ENCODE assay signal across 22 cellular contexts in genomic region chr7:14690486-14690885, GRCh38.
"Had no signal": no experiment of that assay in that cellular context is flagged by ENCODE, and none has a peak within 500 bp of the region (broad histone marks: within the 10 kb centered on the region; RNA-seq: fewer than 3 reads in every experiment).

No MANE protein-coding gene starts in this region.

- H3K36me3 ChIP-seq: brain microvascular endothelial cell, cardiac muscle cell had no signal

- H3K27me3 ChIP-seq: brain microvascular endothelial cell, cardiac muscle cell had no signal

- H3K27ac Mint-ChIP-seq: activated CD4-positive, alpha-beta memory T cell treated with anti-CD3 and anti-CD28 coated beads, Interleukin-2, amount 10 ng/mL, durations not matched to agents 7 days and 5 days; activated CD4-positive, alpha-beta T cell treated with anti-CD3 and anti-CD28 coated beads, Interleukin-2, amount 10 ng/mL, durations not matched to agents 7 days and 5 days; activated naive CD4-positive, alpha-beta T cell treated with anti-CD3 and anti-CD28 coated beads, Interleukin-2, amount 10 ng/mL, durations not matched to agents 7 days and 5 days; activated naive CD8-positive, alpha-beta T cell treated with anti-CD3 and anti-CD28 coated beads for 36 hours; activated T-helper 2 cell treated with anti-CD3 and anti-CD28 coated beads, Interferon-gamma antibody, Interleukin-2, Interleukin-4, amounts not matched to agents 10 μg/mL and 5 μg/mL and 100 μg/mL, durations not matched to agents 14 hours and 24 hours and 36 hours; T-helper 1 cell treated with Interleukin-12 subunit alpha and Interleukin-12 subunit beta and Interleukin-4 antibody, amounts not matched to agents 30 μg/mL and 1 μg/mL, for 36 hours had no signal

- H3K27ac ChIP-seq: brain microvascular endothelial cell, cardiac muscle cell, VCaP had no signal

- H3K36me3 Mint-ChIP-seq: activated naive CD4-positive, alpha-beta T cell treated with anti-CD3 and anti-CD28 coated beads, Interleukin-2, amount 10 ng/mL, durations not matched to agents 7 days and 5 days; activated naive CD8-positive, alpha-beta T cell treated with anti-CD3 and anti-CD28 coated beads for 36 hours had no signal

- H3K4me3 Mint-ChIP-seq: activated CD4-positive, alpha-beta memory T cell treated with anti-CD3 and anti-CD28 coated beads, Interleukin-2, amount 10 ng/mL, durations not matched to agents 7 days and 5 days; activated CD4-positive, alpha-beta T cell treated with anti-CD3 and anti-CD28 coated beads, Interleukin-2, amount 10 ng/mL, durations not matched to agents 7 days and 5 days; activated naive CD4-positive, alpha-beta T cell treated with anti-CD3 and anti-CD28 coated beads, Interleukin-2, amount 10 ng/mL, durations not matched to agents 7 days and 5 days; activated naive CD8-positive, alpha-beta T cell treated with anti-CD3 and anti-CD28 coated beads for 36 hours; T-helper 1 cell treated with Interleukin-12 subunit alpha and Interleukin-12 subunit beta and Interleukin-4 antibody, amounts not matched to agents 30 μg/mL and 1 μg/mL, for 36 hours had no signal

- ATAC-seq: K562 had no signal

- H3K27me3 Mint-ChIP-seq: activated CD4-positive, alpha-beta T cell treated with anti-CD3 and anti-CD28 coated beads, Interleukin-2, amount 10 ng/mL, durations not matched to agents 7 days and 5 days; activated naive CD4-positive, alpha-beta T cell treated with anti-CD3 and anti-CD28 coated beads, Interleukin-2, amount 10 ng/mL, durations not matched to agents 7 days and 5 days; activated naive CD8-positive, alpha-beta T cell treated with anti-CD3 and anti-CD28 coated beads for 36 hours had no signal

- H3K9me3 Mint-ChIP-seq: activated CD4-positive, alpha-beta memory T cell treated with anti-CD3 and anti-CD28 coated beads, Interleukin-2, amount 10 ng/mL, durations not matched to agents 7 days and 5 days; activated CD4-positive, alpha-beta T cell treated with anti-CD3 and anti-CD28 coated beads, Interleukin-2, amount 10 ng/mL, durations not matched to agents 7 days and 5 days; activated naive CD4-positive, alpha-beta T cell treated with anti-CD3 and anti-CD28 coated beads, Interleukin-2, amount 10 ng/mL, durations not matched to agents 7 days and 5 days; activated naive CD8-positive, alpha-beta T cell treated with anti-CD3 and anti-CD28 coated beads for 36 hours; activated T-helper 2 cell treated with anti-CD3 and anti-CD28 coated beads, Interferon-gamma antibody, Interleukin-2, Interleukin-4, amounts not matched to agents 10 μg/mL and 5 μg/mL and 100 μg/mL, durations not matched to agents 14 hours and 24 hours and 36 hours; T-helper 1 cell treated with Interleukin-12 subunit alpha and Interleukin-12 subunit beta and Interleukin-4 antibody, amounts not matched to agents 30 μg/mL and 1 μg/mL, for 36 hours had no signal

- H3K4me1 Mint-ChIP-seq: activated CD4-positive, alpha-beta memory T cell treated with anti-CD3 and anti-CD28 coated beads, Interleukin-2, amount 10 ng/mL, durations not matched to agents 7 days and 5 days; activated CD4-positive, alpha-beta T cell treated with anti-CD3 and anti-CD28 coated beads, Interleukin-2, amount 10 ng/mL, durations not matched to agents 7 days and 5 days; activated naive CD4-positive, alpha-beta T cell treated with anti-CD3 and anti-CD28 coated beads, Interleukin-2, amount 10 ng/mL, durations not matched to agents 7 days and 5 days; activated naive CD8-positive, alpha-beta T cell treated with anti-CD3 and anti-CD28 coated beads for 36 hours had no signal

- DNase-seq: activated CD4-positive, alpha-beta memory T cell treated with anti-CD3 and anti-CD28 coated beads, Interleukin-2, amount 10 ng/mL, durations not matched to agents 7 days and 5 days; activated CD4-positive, alpha-beta T cell treated with anti-CD3 and anti-CD28 coated beads, Interleukin-2, amount 10 ng/mL, durations not matched to agents 7 days and 5 days; activated CD4-positive, CD25-positive, alpha-beta regulatory T cell; activated gamma-delta T cell treated with Interleukin-2 at 50 U/mL for 16 hours; activated naive CD4-positive, alpha-beta T cell treated with anti-CD3 and anti-CD28 coated beads, Interleukin-2, amount 10 ng/mL, durations not matched to agents 7 days and 5 days; activated naive CD8-positive, alpha-beta T cell treated with anti-CD3 and anti-CD28 coated beads for 36 hours; activated T-cell treated with anti-CD3 and anti-CD28 coated beads for 4 hours; activated T-cell treated with anti-CD3 and anti-CD28 coated beads, Interleukin-2, amount 50 U/mL, for 48 hours; brain microvascular endothelial cell; NCI-H1105; NCI-H1436; NCI-H1694 treated with DMSO at 0.1 percent for 48 hours; NCI-H2029 treated with DMSO at 0.1 percent for 48 hours; NCI-H510A treated with DMSO at 0.1 percent for 48 hours; NCI-H69; NK-92 treated with Interleukin-12 subunit alpha and Interleukin-12 subunit beta, amount 100 ng/mL, for 24 hours; SIG-M5 had no signal

- H3K4me3 ChIP-seq: cardiac muscle cell, K562 had no signal
